Comparison of ENCODE assay signal across 19 cellular contexts in the genomic region with DNA sequence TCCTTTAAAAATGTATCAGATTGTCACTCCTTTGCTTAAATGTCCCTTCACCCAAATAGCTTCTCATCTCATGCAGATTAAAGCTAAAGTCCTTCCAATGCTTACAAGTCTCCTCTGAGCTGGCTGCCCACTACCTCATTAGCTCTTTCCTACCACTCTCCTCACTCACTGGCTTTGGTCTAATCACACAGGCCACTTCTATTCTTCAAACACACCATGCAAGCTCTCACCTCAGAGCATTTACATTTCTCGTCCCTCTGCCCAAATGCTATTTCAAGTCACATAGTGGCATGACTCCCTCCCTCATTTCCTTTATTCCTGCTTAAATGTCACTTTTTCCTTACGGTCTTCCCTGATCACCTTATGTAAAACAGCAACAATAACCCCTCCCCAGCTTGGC.
A peak's percentile ranks its signal among the peaks of the same experiment; 100 is the strongest.
DNase-seq lines count a peak whose midpoint lies in the region; ATAC-seq and TF ChIP-seq lines count a peak whose summit lies in the region.
"Had no signal": no experiment of that assay in that cellular context is flagged by ENCODE, and none has a peak within 500 bp of the region (broad histone marks: within the 10 kb centered on the region; RNA-seq: fewer than 3 reads in every experiment).

No MANE protein-coding gene starts in this region.

- ATAC-seq in GM23338 (no peak), WTC11 (peak; percentile 36), GM18873 (IDR thresholded peaks at IDR 0.05; ENCODE audit: low FRiP score, unreplicated experiment) (no peak), gastroesophageal sphincter (no peak)
- ATAC-seq: HCT116 had no signal

- POLR2A ChIA-PET in WTC11 (lab: Charles Lee), result no interaction called here

- 61 to 64% methylated on average over 2 of the region's 2 CpGs for WGBS in endodermal cell (ENCODE audit: insufficient coverage in 1 of 2, insufficient read length in 1 of 2), 2 experiments
- 63 to 76% methylated on average over 2 of the region's 2 CpGs for WGBS in gastroesophageal sphincter (ENCODE audit: low coverage in 1 of 2), 2 donors

- H3K4me3 ChIP-seq in GM23338 (no peak overlapping the region), endodermal cell (ENCODE audit: low read length) (no peak overlapping the region), Peyer's patch (no peak overlapping the region), gastroesophageal sphincter (no peak overlapping the region)
- H3K4me3 ChIP-seq: BLaER1 had no signal

- no peaks in the 10 kb centered on the region for H3F3A ChIP-seq in GM23338 (replicated peaks; ENCODE audit: low read depth)

- H3K4me1 Mint-ChIP-seq in GM23338, result peaks cover 5% of the 10 kb centered on the region
- peaks cover 6% of the 10 kb centered on the region for H3K4me1 Mint-ChIP-seq in WTC11
- peaks cover 10% of the 10 kb centered on the region for H3K4me1 Mint-ChIP-seq in endodermal cell
- H3K4me1 Mint-ChIP-seq: B cell; CD8-positive, alpha-beta memory T cell had no signal

- no peaks in the 10 kb centered on the region for H3K9me3 ChIP-seq in endodermal cell (ENCODE audit: control insufficient read depth, low read length)
- H3K9me3 ChIP-seq in Peyer's patch, result no peaks in the 10 kb centered on the region
- no peaks in the 10 kb centered on the region for H3K9me3 ChIP-seq in gastroesophageal sphincter

- no peaks in the 10 kb centered on the region for H3K79me2 ChIP-seq in GM23338 (replicated peaks; ENCODE audit: insufficient read depth)

- TF ChIP-seq CTCF in GM23338 (conservative IDR thresholded peaks at IDR 0.05; ENCODE audit: low read depth in 2 of 2), result no peak
- no peak for TF ChIP-seq CTCF in WTC11 (IDR thresholded peaks at IDR 0.05)
- no peak for TF ChIP-seq CTCF in endodermal cell (conservative IDR thresholded peaks at IDR 0.05)
- no peak for TF ChIP-seq CTCF in Peyer's patch (IDR thresholded peaks at IDR 0.05)
- TF ChIP-seq CTCF in gastroesophageal sphincter (IDR thresholded peaks at IDR 0.05), result no peak

- H3K27ac Mint-ChIP-seq in GM23338 (no peak overlapping the region), WTC11 (no peak overlapping the region), endodermal cell (no peak overlapping the region)
- H3K27ac Mint-ChIP-seq: B cell; CD4-positive, alpha-beta T cell; CD8-positive, alpha-beta memory T cell; H9 had no signal

- TF ChIP-seq POLR2A in Peyer's patch (IDR thresholded peaks at IDR 0.05) (no peak), gastroesophageal sphincter (IDR thresholded peaks at IDR 0.05) (no peak)

- H3K4me1 ChIP-seq in GM23338 (ENCODE audit: insufficient read depth), result no peaks in the 10 kb centered on the region
- no peaks in the 10 kb centered on the region for H3K4me1 ChIP-seq in endodermal cell (ENCODE audit: control insufficient read depth, insufficient read depth, low read length)
- H3K4me1 ChIP-seq in Peyer's patch, result no peaks in the 10 kb centered on the region
- H3K4me1 ChIP-seq in gastroesophageal sphincter, result no peaks in the 10 kb centered on the region
- H3K4me1 ChIP-seq: BLaER1 had no signal

- H2AFZ ChIP-seq in GM23338, result peak overlapping the region; percentile 59; the same call in 1 of the 2 replicates

- H3K27me3 Mint-ChIP-seq in GM23338 (ENCODE audit: insufficient read depth, low read depth, poor library complexity) (no peaks in the 10 kb centered on the region), WTC11 (ENCODE audit: low read depth) (no peaks in the 10 kb centered on the region), endodermal cell (ENCODE audit: insufficient read depth) (no peaks in the 10 kb centered on the region)
- H3K27me3 Mint-ChIP-seq: B cell; CD4-positive, alpha-beta T cell had no signal

- H3K36me3 ChIP-seq in GM23338 (ENCODE audit: insufficient read depth) (no peaks in the 10 kb centered on the region), endodermal cell (ENCODE audit: control insufficient read depth, insufficient read depth, low read length) (no peaks in the 10 kb centered on the region), Peyer's patch (no peaks in the 10 kb centered on the region), gastroesophageal sphincter (no peaks in the 10 kb centered on the region)
- H3K36me3 ChIP-seq: BLaER1 had no signal

- H3K9me2 ChIP-seq in GM23338 (ENCODE audit: insufficient read depth), result no peaks in the 10 kb centered on the region

- CTCF ChIA-PET in WTC11 (lab: Charles Lee), result interaction anchor here (1.1 kb wide), 1 partner anchor 419 kb away, joined by 3 read pairs; no protein-coding TSS in a partner anchor

- H4K20me1 ChIP-seq in GM23338 (replicated peaks; ENCODE audit: insufficient read depth), result no peaks in the 10 kb centered on the region
- H4K20me1 ChIP-seq: BLaER1 had no signal

- H3K4me3 Mint-ChIP-seq in GM23338 (no peak overlapping the region), WTC11 (no peak overlapping the region), endodermal cell (no peak overlapping the region)
- H3K4me3 Mint-ChIP-seq: B cell; CD4-positive, alpha-beta T cell; CD8-positive, alpha-beta memory T cell; H9 had no signal

- TF ChIP-seq EP300 in gastroesophageal sphincter (IDR thresholded peaks at IDR 0.05), result no peak

- H3K36me3 Mint-ChIP-seq in GM23338 (ENCODE audit: low read depth), result no peaks in the 10 kb centered on the region
- H3K36me3 Mint-ChIP-seq in WTC11, result no peaks in the 10 kb centered on the region
- H3K36me3 Mint-ChIP-seq in endodermal cell (ENCODE audit: low read depth), result no peaks in the 10 kb centered on the region
- H3K36me3 Mint-ChIP-seq: CD8-positive, alpha-beta memory T cell had no signal

- no peaks in the 10 kb centered on the region for H3K27me3 ChIP-seq in GM23338 (ENCODE audit: insufficient read depth)
- H3K27me3 ChIP-seq in endodermal cell (ENCODE audit: control insufficient read depth, insufficient read depth, low read length, poor library complexity, severe bottlenecking), result no peaks in the 10 kb centered on the region
- no peaks in the 10 kb centered on the region for H3K27me3 ChIP-seq in Peyer's patch
- no peaks in the 10 kb centered on the region for H3K27me3 ChIP-seq in gastroesophageal sphincter
- H3K27me3 ChIP-seq: BLaER1 had no signal

- H3K4me2 ChIP-seq in GM23338, result no peak overlapping the region
- H3K4me2 ChIP-seq: BLaER1 had no signal

- no peak overlapping the region for H3K9ac ChIP-seq in endodermal cell (ENCODE audit: extremely low read depth, low read length, poor library complexity, severe bottlenecking)
- H3K9ac ChIP-seq: BLaER1 had no signal

- no peaks in the 10 kb centered on the region for H3K9me3 Mint-ChIP-seq in GM23338
- H3K9me3 Mint-ChIP-seq in WTC11, result no peaks in the 10 kb centered on the region
- no peaks in the 10 kb centered on the region for H3K9me3 Mint-ChIP-seq in endodermal cell
- H3K9me3 Mint-ChIP-seq: CD4-positive, alpha-beta T cell; CD8-positive, alpha-beta memory T cell; H9 had no signal

- no peak overlapping the region for H3K27ac ChIP-seq in GM23338 (ENCODE audit: low read depth)
- H3K27ac ChIP-seq in endodermal cell (ENCODE audit: low read depth, low read length), result no peak overlapping the region
- H3K27ac ChIP-seq in Peyer's patch, result no peak overlapping the region
- H3K27ac ChIP-seq in gastroesophageal sphincter, result no peak overlapping the region
- H3K27ac ChIP-seq: 22Rv1, BLaER1, C4-2B had no signal

- DNase-seq in GM23338 (ENCODE audit: low spot score) (no peak), WTC11 (ENCODE audit: low spot score) (no peak), endodermal cell (peak; percentile 39), Peyer's patch (no peak)
- DNase-seq: CD4-positive, alpha-beta T cell; CD8-positive, alpha-beta memory T cell; DMS 273 treated with DMSO at 0.1 percent for 48 hours; DMS53; DMS79 treated with DMSO at 0.1 percent for 48 hours; GF-D8; GOT3; H9 had no signal

TF ChIP-seq in GM23338, 12 proteins besides CTCF, POLR2A, EP300 and RAD21:
- TF ChIP-seq POLR2AphosphoS5 (IDR thresholded peaks at IDR 0.05; ENCODE audit: low read depth), result no peak

TF ChIP-seq in WTC11, 78 proteins besides CTCF, POLR2A, EP300 and RAD21 (continues in another document):
- TF ChIP-seq TEAD1 (CRISPR knock-in tag; IDR thresholded peaks at IDR 0.05) (no peak), GABPB1 (CRISPR knock-in tag; IDR thresholded peaks at IDR 0.05) (no peak), ZNF416 (CRISPR knock-in tag; IDR thresholded peaks at IDR 0.05) (no peak)
- TF ChIP-seq, protein P1, sequence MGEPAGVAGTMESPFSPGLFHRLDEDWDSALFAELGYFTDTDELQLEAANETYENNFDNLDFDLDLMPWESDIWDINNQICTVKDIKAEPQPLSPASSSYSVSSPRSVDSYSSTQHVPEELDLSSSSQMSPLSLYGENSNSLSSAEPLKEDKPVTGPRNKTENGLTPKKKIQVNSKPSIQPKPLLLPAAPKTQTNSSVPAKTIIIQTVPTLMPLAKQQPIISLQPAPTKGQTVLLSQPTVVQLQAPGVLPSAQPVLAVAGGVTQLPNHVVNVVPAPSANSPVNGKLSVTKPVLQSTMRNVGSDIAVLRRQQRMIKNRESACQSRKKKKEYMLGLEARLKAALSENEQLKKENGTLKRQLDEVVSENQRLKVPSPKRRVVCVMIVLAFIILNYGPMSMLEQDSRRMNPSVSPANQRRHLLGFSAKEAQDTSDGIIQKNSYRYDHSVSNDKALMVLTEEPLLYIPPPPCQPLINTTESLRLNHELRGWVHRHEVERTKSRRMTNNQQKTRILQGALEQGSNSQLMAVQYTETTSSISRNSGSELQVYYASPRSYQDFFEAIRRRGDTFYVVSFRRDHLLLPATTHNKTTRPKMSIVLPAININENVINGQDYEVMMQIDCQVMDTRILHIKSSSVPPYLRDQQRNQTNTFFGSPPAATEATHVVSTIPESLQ (CRISPR knock-in tag; IDR thresholded peaks at IDR 0.05), result no peak
- TF ChIP-seq, protein P2, sequence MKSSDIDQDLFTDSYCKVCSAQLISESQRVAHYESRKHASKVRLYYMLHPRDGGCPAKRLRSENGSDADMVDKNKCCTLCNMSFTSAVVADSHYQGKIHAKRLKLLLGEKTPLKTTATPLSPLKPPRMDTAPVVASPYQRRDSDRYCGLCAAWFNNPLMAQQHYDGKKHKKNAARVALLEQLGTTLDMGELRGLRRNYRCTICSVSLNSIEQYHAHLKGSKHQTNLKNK (CRISPR knock-in tag; IDR thresholded peaks at IDR 0.05), result no peak
